Comparison of ENCODE assay signal across 8 cellular contexts in genomic region chr7:66844552-66845381, GRCh38.
DNase-seq lines count a peak whose midpoint lies in the region; ATAC-seq and FAIRE-seq lines count a peak whose summit lies in the region.

No MANE protein-coding gene starts in this region.

- H3K36me3 ChIP-seq in BLaER1 = peaks cover 4% of the 10 kb centered on the region; the same call in 1 of the 2 replicates

- H3K27ac Mint-ChIP-seq in activated CD4-positive, alpha-beta T cell treated with anti-CD3 and anti-CD28 coated beads, Interleukin-2, amount 10 ng/mL, durations not matched to agents 24 days and 14 days = peak overlapping the region; percentile 97

- H3K4me2 ChIP-seq in BLaER1 = peak overlapping the region; percentile 94

- peaks cover 17% of the 10 kb centered on the region for H3K4me1 ChIP-seq in BLaER1

- DNase-seq in GM19239 (ENCODE audit: insufficient read length, low spot score) (peak; percentile 94), NCI-H524 treated with DMSO at 0.1 percent for 48 hours (lab: John Stamatoyannopoulos, UW) (peak; percentile 56), cortex of kidney (lab: John Stamatoyannopoulos, UW) (peak; percentile 47), left lobe of liver (ENCODE audit: low spot score) (peak; percentile 99)
- DNase-seq in activated CD4-positive, alpha-beta T cell treated with anti-CD3 and anti-CD28 coated beads, Interleukin-2, amount 10 ng/mL, durations not matched to agents 24 days and 14 days = peak; percentile 100
- DNase-seq in stimulated activated CD4-positive, alpha-beta T cell treated with anti-CD3 and anti-CD28 coated beads, Interleukin-2, amount 100 ng/mL, for 4 hours (ENCODE audit: low read depth) = peak; percentile 99

- H3K27me3 ChIP-seq in BLaER1 = no peaks in the 10 kb centered on the region

- peak overlapping the region; percentile 93 for H3K9ac ChIP-seq in BLaER1

- H3K4me3 Mint-ChIP-seq in activated CD4-positive, alpha-beta T cell treated with anti-CD3 and anti-CD28 coated beads, Interleukin-2, amount 10 ng/mL, durations not matched to agents 24 days and 14 days = peak overlapping the region; percentile 99

- intact Hi-C loops in activated CD4-positive, alpha-beta T cell treated with anti-CD3 and anti-CD28 coated beads, Interleukin-2, amount 10 ng/mL, durations not matched to agents 24 days and 14 days (cut with micrococcal nuclease) = loop anchor here (1.0 to 10.0 kb wide), 8 partner anchors 38 to 460 kb away; partner anchors contain the start of genes RABGEF1, TMEM248 and TYW1

- H3K27me3 Mint-ChIP-seq in activated CD4-positive, alpha-beta T cell treated with anti-CD3 and anti-CD28 coated beads, Interleukin-2, amount 10 ng/mL, durations not matched to agents 24 days and 14 days = peaks cover 4% of the 10 kb centered on the region

- peak overlapping the region; percentile 78 for H3K4me3 ChIP-seq in BLaER1

- H4K20me1 ChIP-seq in BLaER1 = no peaks in the 10 kb centered on the region

- ATAC-seq in HG03457 (IDR thresholded peaks at IDR 0.05; ENCODE audit: unreplicated experiment) = peak; percentile 80
- ATAC-seq in left lobe of liver = peak; percentile 95

- H3K9me3 ChIP-seq in BLaER1 = no peaks in the 10 kb centered on the region

- no peaks in the 10 kb centered on the region for H3K9me3 Mint-ChIP-seq in activated CD4-positive, alpha-beta T cell treated with anti-CD3 and anti-CD28 coated beads, Interleukin-2, amount 10 ng/mL, durations not matched to agents 24 days and 14 days

- H3K36me3 Mint-ChIP-seq in activated CD4-positive, alpha-beta T cell treated with anti-CD3 and anti-CD28 coated beads, Interleukin-2, amount 10 ng/mL, durations not matched to agents 24 days and 14 days (ENCODE audit: low read depth) = peaks cover 3% of the 10 kb centered on the region

- peaks cover 22% of the 10 kb centered on the region for H3K4me1 Mint-ChIP-seq in activated CD4-positive, alpha-beta T cell treated with anti-CD3 and anti-CD28 coated beads, Interleukin-2, amount 10 ng/mL, durations not matched to agents 24 days and 14 days

- peak; percentile 90 for FAIRE-seq in GM19239 (lab: Jason Lieb, UNC)

- peak overlapping the region; percentile 89 for H3K27ac ChIP-seq in BLaER1

Comparison
In these comparisons a context has a peak if more than half of its experiments do, and no peak if none do; other contexts are left out.
1. Peak in every context shown above with its lines: DNase-seq, ATAC-seq, H3K4me3 ChIP-seq and H3K27ac ChIP-seq.
2. DNase-seq: peak in every context shown above with its lines; median percentile 100 in activated CD4-positive, alpha-beta T cell treated with anti-CD3 and anti-CD28 coated beads, Interleukin-2, amount 10 ng/mL, durations not matched to agents 24 days and 14 days; 99 in left lobe of liver; 99 in stimulated activated CD4-positive, alpha-beta T cell treated with anti-CD3 and anti-CD28 coated beads, Interleukin-2, amount 100 ng/mL, for 4 hours; 94 in GM19239; 56 in NCI-H524 treated with DMSO at 0.1 percent for 48 hours; 47 in cortex of kidney.